20 cellular contexts compared by ENCODE assay signal in genomic region chr11:16881766-16882165, GRCh38.
DNase-seq lines count a peak whose midpoint lies in the region; ATAC-seq and TF ChIP-seq lines count a peak whose summit lies in the region.
"Had no signal": no experiment of that assay in that cellular context is flagged by ENCODE, and none has a peak within 500 bp of the region (broad histone marks: within the 10 kb centered on the region; RNA-seq: fewer than 3 reads in every experiment).

No MANE protein-coding gene starts in this region.

- 50% methylated on average over 3 of the region's 3 CpGs for WGBS in hepatocyte (ENCODE audit: low lambda C conversion rate, missing lambda C conversion rate)

- no peaks in the 10 kb centered on the region for H3K9me3 ChIP-seq in Caco-2
- no peaks in the 10 kb centered on the region for H3K9me3 ChIP-seq in Karpas-422 (ENCODE audit: low read length)
- no peaks in the 10 kb centered on the region for H3K9me3 ChIP-seq in hepatocyte (ENCODE audit: low read depth)
- H3K9me3 ChIP-seq: MG63 had no signal

- H3K36me3 ChIP-seq in Caco-2 (ENCODE audit: control insufficient read depth, insufficient read depth, low read length) (no peaks in the 10 kb centered on the region), Karpas-422 (ENCODE audit: insufficient read depth, low read length) (no peaks in the 10 kb centered on the region), hepatocyte (replicated peaks; ENCODE audit: insufficient read depth, low read depth) (no peaks in the 10 kb centered on the region)
- H3K36me3 ChIP-seq: MG63 had no signal

- H3K27ac ChIP-seq in Karpas-422 (ENCODE audit: low read length), result no peak overlapping the region
- peak overlapping the region; percentile 31 for H3K27ac ChIP-seq in hepatocyte

- H3K27me3 Mint-ChIP-seq in Caco-2 (ENCODE audit: insufficient read depth, unreplicated experiment), result no peaks in the 10 kb centered on the region

- no peak overlapping the region for H3K4me2 ChIP-seq in Karpas-422 (ENCODE audit: low read depth, low read length, poor library complexity, severe bottlenecking)
- H3K4me2 ChIP-seq in hepatocyte, result no peak overlapping the region

- peak overlapping the region; percentile 31 for H3K27ac Mint-ChIP-seq in Caco-2 (ENCODE audit: unreplicated experiment)
- H3K27ac Mint-ChIP-seq: activated naive CD4-positive, alpha-beta T cell treated with anti-CD3 and anti-CD28 coated beads for 36 hours; CD8-positive, alpha-beta memory T cell had no signal

- H3K79me2 ChIP-seq in Karpas-422 (ENCODE audit: low read length) (no peaks in the 10 kb centered on the region), hepatocyte (peaks cover 66% of the 10 kb centered on the region)

- no peak for DNase-seq in Caco-2
- no peak for DNase-seq in Karpas-422
- DNase-seq in hepatocyte (ENCODE audit: low spot score), result no peak
- DNase-seq in NAMALWA (ENCODE audit: low spot score), result no peak
- DNase-seq in activated CD8-positive, alpha-beta memory T cell treated with anti-CD3 and anti-CD28 coated beads, Interleukin-2, amount 50 U/mL, for 4 hours, result no peak
- DNase-seq: activated CD8-positive, alpha-beta memory T cell treated with anti-CD3 and anti-CD28 coated beads, Interleukin-2, amount 50 U/mL, for 48 hours; activated naive CD4-positive, alpha-beta T cell treated with anti-CD3 and anti-CD28 coated beads for 36 hours; CD8-positive, alpha-beta memory T cell; cortex of kidney; erythroblast; NCI-H187; retina; SIG-M5; stimulated activated CD4-positive, alpha-beta T cell treated with anti-CD3 and anti-CD28 coated beads, Interleukin-1b, Interleukin-23, amount 100 ng/mL, for 48 hours had no signal

- CTCF ChIA-PET in Caco-2 (lab: Charles Lee), result interaction anchor here (1.6 kb wide), 1 partner anchor 61 kb away, joined by 8 read pairs; no protein-coding TSS in a partner anchor

- H3K4me1 ChIP-seq in Caco-2, result peaks cover 11% of the 10 kb centered on the region
- peaks cover 14% of the 10 kb centered on the region for H3K4me1 ChIP-seq in Karpas-422 (ENCODE audit: low read length)
- peaks cover 7% of the 10 kb centered on the region for H3K4me1 ChIP-seq in hepatocyte (ENCODE audit: insufficient read depth)

- no peak for TF ChIP-seq CTCF in Caco-2 (IDR thresholded peaks at IDR 0.05; ENCODE audit: insufficient read depth in 1 of 2, low read depth in 1 of 2, low read length in 1 of 2, severe bottlenecking in 1 of 2, unreplicated experiment in 1 of 2)
- TF ChIP-seq CTCF in hepatocyte (IDR thresholded peaks at IDR 0.05; ENCODE audit: poor library complexity), result no peak

- no peak overlapping the region for H3K4me3 Mint-ChIP-seq in Caco-2 (ENCODE audit: unreplicated experiment)
- H3K4me3 Mint-ChIP-seq: activated naive CD4-positive, alpha-beta T cell treated with anti-CD3 and anti-CD28 coated beads for 36 hours; CD8-positive, alpha-beta memory T cell; nephron progenitor cell had no signal

- H3K27me3 ChIP-seq in Caco-2 (replicated peaks; ENCODE audit: control insufficient read depth, insufficient read depth, low read length) (no peaks in the 10 kb centered on the region), Karpas-422 (ENCODE audit: low read length) (no peaks in the 10 kb centered on the region), hepatocyte (no peaks in the 10 kb centered on the region)
- H3K27me3 ChIP-seq: MG63 had no signal

- H4K20me1 ChIP-seq in Karpas-422 (ENCODE audit: insufficient read depth, low read depth, low read length) (no peaks in the 10 kb centered on the region), hepatocyte (ENCODE audit: insufficient read depth, poor library complexity, severe bottlenecking) (no peaks in the 10 kb centered on the region)

- peaks cover 27% of the 10 kb centered on the region for H3K4me1 Mint-ChIP-seq in Caco-2 (ENCODE audit: low read depth, unreplicated experiment)
- H3K4me1 Mint-ChIP-seq: CD8-positive, alpha-beta memory T cell had no signal

- H3K9me2 ChIP-seq in Karpas-422 (replicated peaks; ENCODE audit: insufficient read depth, low read length), result no peaks in the 10 kb centered on the region
- H3K9me2 ChIP-seq in hepatocyte (replicated peaks; ENCODE audit: insufficient read depth), result no peaks in the 10 kb centered on the region

- no peaks in the 10 kb centered on the region for H3K36me3 Mint-ChIP-seq in Caco-2 (ENCODE audit: insufficient read depth, unreplicated experiment)
- H3K36me3 Mint-ChIP-seq: CD8-positive, alpha-beta memory T cell had no signal

- no peak for TF ChIP-seq POLR2A in GM18505 (IDR thresholded peaks at IDR 0.05; ENCODE audit: borderline replicate concordance, extremely low read depth, insufficient read depth, insufficient read length)

- ATAC-seq in GM19455 (IDR thresholded peaks at IDR 0.05; ENCODE audit: unreplicated experiment), result peak; percentile 52
- no peak for ATAC-seq in GM18520 (IDR thresholded peaks at IDR 0.05; ENCODE audit: unreplicated experiment)
- no peak for ATAC-seq in GM18505 (IDR thresholded peaks at IDR 0.05; ENCODE audit: unreplicated experiment)
- ATAC-seq: activated CD4-positive, CD25-positive, alpha-beta regulatory T cell treated with anti-CD3 and anti-CD28 coated beads, Interleukin-2, amount 50 U/mL, for 24 hours had no signal

- POLR2A ChIA-PET in Caco-2 (lab: Charles Lee), result no interaction called here

- H3K4me3 ChIP-seq in Caco-2 (ENCODE audit: low read depth, low read length) (no peak overlapping the region), Karpas-422 (ENCODE audit: low read length) (no peak overlapping the region), hepatocyte (no peak overlapping the region)
- H3K4me3 ChIP-seq: MG63 had no signal

- H2AFZ ChIP-seq in Karpas-422 (ENCODE audit: low read length) (0 out of 2 replicates have a peak overlapping the region, but pooled peaks have one; percentile 51), hepatocyte (no peak overlapping the region)

- intact Hi-C loops in Caco-2 (cut with micrococcal nuclease; ENCODE audit: unreplicated experiment), result loop anchor here (1.0 to 2.0 kb wide), 2 partner anchors 19 to 61 kb away; no protein-coding TSS in a partner anchor

- no peaks in the 10 kb centered on the region for H3K9me3 Mint-ChIP-seq in Caco-2 (ENCODE audit: unreplicated experiment)
- H3K9me3 Mint-ChIP-seq: activated naive CD4-positive, alpha-beta T cell treated with anti-CD3 and anti-CD28 coated beads for 36 hours; CD8-positive, alpha-beta memory T cell had no signal

- no TSS peak for BruUV-seq in Caco-2 (replicated peaks; lab: Mats Ljungman, UMichigan)

- H3K9ac ChIP-seq in Karpas-422 (ENCODE audit: low read length), result no peak overlapping the region
